ENCODE assay signal across 20 cellular contexts in the genomic region with DNA sequence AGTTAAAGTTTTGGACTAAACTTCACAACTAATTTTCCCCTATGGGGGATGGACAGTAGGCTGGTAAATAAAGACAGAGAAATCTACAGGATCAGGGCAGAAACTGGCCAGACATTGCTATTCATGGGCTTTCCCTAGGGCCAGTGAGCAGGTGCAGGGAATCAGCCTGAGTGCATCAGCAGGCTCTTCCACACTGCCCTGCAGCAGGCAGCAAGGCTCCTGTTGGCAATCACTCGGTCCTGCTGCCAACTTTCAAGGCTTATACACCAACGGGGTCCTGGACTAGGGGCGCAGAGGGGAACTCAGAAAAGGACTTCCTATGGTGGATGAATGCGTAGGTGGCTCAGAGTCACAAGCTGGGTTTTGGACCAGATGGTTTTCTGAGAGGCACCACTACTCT. TPM values are rescaled to one million over a fixed set of nuclear protein-coding genes. Genes with fewer than 3 reads are reported as not detected.
DNase-seq lines count a peak whose midpoint lies in the region; ATAC-seq and TF ChIP-seq lines count a peak whose summit lies in the region.
"Had no signal": no experiment of that assay in that cellular context is flagged by ENCODE, and none has a peak within 500 bp of the region (broad histone marks: within the 10 kb centered on the region; RNA-seq: fewer than 3 reads in every experiment).

No MANE protein-coding gene starts in this region.

- POLR2A ChIA-PET in WTC11 (lab: Charles Lee) = no interaction called here

- no peaks in the 10 kb centered on the region for H3K9me3 Mint-ChIP-seq in WTC11

- CTCF ChIA-PET in WTC11 (lab: Charles Lee) = interaction anchor here (0.8 kb wide), 1 partner anchor 795 kb away, joined by 3 read pairs; no protein-coding TSS in a partner anchor

- H3K36me3 ChIP-seq in upper lobe of right lung = no peaks in the 10 kb centered on the region
- H3K36me3 ChIP-seq: HAP-1, MG63, SJCRH30 had no signal

- H3K4me3 Mint-ChIP-seq in WTC11 = no peak overlapping the region
- H3K4me3 Mint-ChIP-seq: CD14-positive monocyte had no signal

- H3K27ac Mint-ChIP-seq in WTC11 = peak overlapping the region; percentile 68

- ATAC-seq in WTC11 = no peak
- ATAC-seq in left colon = peak; percentile 17
- no peak for ATAC-seq in upper lobe of right lung
- ATAC-seq in GM18909 (IDR thresholded peaks at IDR 0.05; ENCODE audit: poor library complexity, unreplicated experiment) = no peak
- ATAC-seq in GM19455 (IDR thresholded peaks at IDR 0.05; ENCODE audit: unreplicated experiment) = no peak

- peak overlapping the region; percentile 19 for H3K27ac ChIP-seq in upper lobe of right lung
- H3K27ac ChIP-seq: SJCRH30 had no signal

- H3K4me3 ChIP-seq in upper lobe of right lung = no peak overlapping the region
- H3K4me3 ChIP-seq: HAP-1, MG63, SJCRH30 had no signal

- H3K9me3 ChIP-seq in upper lobe of right lung = no peaks in the 10 kb centered on the region
- H3K9me3 ChIP-seq: HAP-1, MG63, SJCRH30 had no signal

- no peaks in the 10 kb centered on the region for H3K27me3 Mint-ChIP-seq in WTC11 (ENCODE audit: low read depth)

- peaks cover 60% of the 10 kb centered on the region for H3K4me1 Mint-ChIP-seq in WTC11

- TF ChIP-seq CTCF in WTC11 (IDR thresholded peaks at IDR 0.05) (no peak), upper lobe of right lung (IDR thresholded peaks at IDR 0.05) (no peak)

- no peaks in the 10 kb centered on the region for H3K27me3 ChIP-seq in upper lobe of right lung
- H3K27me3 ChIP-seq: MG63, SJCRH30 had no signal

- DNase-seq in WTC11 (ENCODE audit: low spot score) (no peak), left colon (no peak), myocyte (ENCODE audit: low read depth) (peak; percentile 41), upper lobe of right lung (no peak)
- DNase-seq in activated naive CD4-positive, alpha-beta T cell treated with Interleukin-2 at 50 U/mL for 16 hours = no peak
- DNase-seq: ACHN, AML-193, DMS 273 treated with DMSO at 0.1 percent for 48 hours, DND-41, Kasumi-1, MG63, NCI-H1048, NCI-H1436, NCI-H2029, NCI-H524, SJCRH30 had no signal

- H3K36me3 Mint-ChIP-seq in WTC11 = no peaks in the 10 kb centered on the region
- H3K36me3 Mint-ChIP-seq: CD14-positive monocyte had no signal

- H3K4me1 ChIP-seq in upper lobe of right lung = peaks cover 11% of the 10 kb centered on the region

- intact Hi-C loops in left colon (cut with DNase I, micrococcal nuclease) (no loop called here), upper lobe of right lung (cut with DNase I) (no loop called here)

TF ChIP-seq in WTC11, 78 proteins besides CTCF, POLR2A, EP300 and RAD21 (continues in another document):
- TF ChIP-seq GRHL2 (CRISPR knock-in tag; IDR thresholded peaks at IDR 0.05; ENCODE audit: insufficient replicate concordance, severe bottlenecking) (no peak), FOXP1 (CRISPR knock-in tag; IDR thresholded peaks at IDR 0.05; ENCODE audit: borderline replicate concordance) (no peak), ZNF671 (CRISPR knock-in tag; IDR thresholded peaks at IDR 0.05) (no peak), HMGA2 (CRISPR knock-in tag; IDR thresholded peaks at IDR 0.05) (no peak), ESRRA (CRISPR knock-in tag; IDR thresholded peaks at IDR 0.05; ENCODE audit: borderline replicate concordance) (no peak), MYBL2 (CRISPR knock-in tag; IDR thresholded peaks at IDR 0.05) (no peak), CBFB (CRISPR knock-in tag; IDR thresholded peaks at IDR 0.05; ENCODE audit: low read depth) (no peak), ZNF121 (CRISPR knock-in tag; IDR thresholded peaks at IDR 0.05) (no peak), TCF7 (CRISPR knock-in tag; IDR thresholded peaks at IDR 0.05; ENCODE audit: low read depth) (no peak), NFATC4 (CRISPR knock-in tag; IDR thresholded peaks at IDR 0.05) (no peak)
- TF ChIP-seq, protein P1, sequence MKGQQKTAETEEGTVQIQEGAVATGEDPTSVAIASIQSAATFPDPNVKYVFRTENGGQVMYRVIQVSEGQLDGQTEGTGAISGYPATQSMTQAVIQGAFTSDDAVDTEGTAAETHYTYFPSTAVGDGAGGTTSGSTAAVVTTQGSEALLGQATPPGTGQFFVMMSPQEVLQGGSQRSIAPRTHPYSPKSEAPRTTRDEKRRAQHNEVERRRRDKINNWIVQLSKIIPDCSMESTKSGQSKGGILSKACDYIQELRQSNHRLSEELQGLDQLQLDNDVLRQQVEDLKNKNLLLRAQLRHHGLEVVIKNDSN (CRISPR knock-in tag; IDR thresholded peaks at IDR 0.05) = no peak
- TF ChIP-seq, protein P2, sequence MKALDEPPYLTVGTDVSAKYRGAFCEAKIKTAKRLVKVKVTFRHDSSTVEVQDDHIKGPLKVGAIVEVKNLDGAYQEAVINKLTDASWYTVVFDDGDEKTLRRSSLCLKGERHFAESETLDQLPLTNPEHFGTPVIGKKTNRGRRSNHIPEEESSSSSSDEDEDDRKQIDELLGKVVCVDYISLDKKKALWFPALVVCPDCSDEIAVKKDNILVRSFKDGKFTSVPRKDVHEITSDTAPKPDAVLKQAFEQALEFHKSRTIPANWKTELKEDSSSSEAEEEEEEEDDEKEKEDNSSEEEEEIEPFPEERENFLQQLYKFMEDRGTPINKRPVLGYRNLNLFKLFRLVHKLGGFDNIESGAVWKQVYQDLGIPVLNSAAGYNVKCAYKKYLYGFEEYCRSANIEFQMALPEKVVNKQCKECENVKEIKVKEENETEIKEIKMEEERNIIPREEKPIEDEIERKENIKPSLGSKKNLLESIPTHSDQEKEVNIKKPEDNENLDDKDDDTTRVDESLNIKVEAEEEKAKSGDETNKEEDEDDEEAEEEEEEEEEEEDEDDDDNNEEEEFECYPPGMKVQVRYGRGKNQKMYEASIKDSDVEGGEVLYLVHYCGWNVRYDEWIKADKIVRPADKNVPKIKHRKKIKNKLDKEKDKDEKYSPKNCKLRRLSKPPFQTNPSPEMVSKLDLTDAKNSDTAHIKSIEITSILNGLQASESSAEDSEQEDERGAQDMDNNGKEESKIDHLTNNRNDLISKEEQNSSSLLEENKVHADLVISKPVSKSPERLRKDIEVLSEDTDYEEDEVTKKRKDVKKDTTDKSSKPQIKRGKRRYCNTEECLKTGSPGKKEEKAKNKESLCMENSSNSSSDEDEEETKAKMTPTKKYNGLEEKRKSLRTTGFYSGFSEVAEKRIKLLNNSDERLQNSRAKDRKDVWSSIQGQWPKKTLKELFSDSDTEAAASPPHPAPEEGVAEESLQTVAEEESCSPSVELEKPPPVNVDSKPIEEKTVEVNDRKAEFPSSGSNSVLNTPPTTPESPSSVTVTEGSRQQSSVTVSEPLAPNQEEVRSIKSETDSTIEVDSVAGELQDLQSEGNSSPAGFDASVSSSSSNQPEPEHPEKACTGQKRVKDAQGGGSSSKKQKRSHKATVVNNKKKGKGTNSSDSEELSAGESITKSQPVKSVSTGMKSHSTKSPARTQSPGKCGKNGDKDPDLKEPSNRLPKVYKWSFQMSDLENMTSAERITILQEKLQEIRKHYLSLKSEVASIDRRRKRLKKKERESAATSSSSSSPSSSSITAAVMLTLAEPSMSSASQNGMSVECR (CRISPR knock-in tag; IDR thresholded peaks at IDR 0.05; ENCODE audit: borderline replicate concordance) = no peak
- TF ChIP-seq, protein P3, sequence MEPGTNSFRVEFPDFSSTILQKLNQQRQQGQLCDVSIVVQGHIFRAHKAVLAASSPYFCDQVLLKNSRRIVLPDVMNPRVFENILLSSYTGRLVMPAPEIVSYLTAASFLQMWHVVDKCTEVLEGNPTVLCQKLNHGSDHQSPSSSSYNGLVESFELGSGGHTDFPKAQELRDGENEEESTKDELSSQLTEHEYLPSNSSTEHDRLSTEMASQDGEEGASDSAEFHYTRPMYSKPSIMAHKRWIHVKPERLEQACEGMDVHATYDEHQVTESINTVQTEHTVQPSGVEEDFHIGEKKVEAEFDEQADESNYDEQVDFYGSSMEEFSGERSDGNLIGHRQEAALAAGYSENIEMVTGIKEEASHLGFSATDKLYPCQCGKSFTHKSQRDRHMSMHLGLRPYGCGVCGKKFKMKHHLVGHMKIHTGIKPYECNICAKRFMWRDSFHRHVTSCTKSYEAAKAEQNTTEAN (CRISPR knock-in tag; IDR thresholded peaks at IDR 0.05) = no peak
- TF ChIP-seq, protein P4, sequence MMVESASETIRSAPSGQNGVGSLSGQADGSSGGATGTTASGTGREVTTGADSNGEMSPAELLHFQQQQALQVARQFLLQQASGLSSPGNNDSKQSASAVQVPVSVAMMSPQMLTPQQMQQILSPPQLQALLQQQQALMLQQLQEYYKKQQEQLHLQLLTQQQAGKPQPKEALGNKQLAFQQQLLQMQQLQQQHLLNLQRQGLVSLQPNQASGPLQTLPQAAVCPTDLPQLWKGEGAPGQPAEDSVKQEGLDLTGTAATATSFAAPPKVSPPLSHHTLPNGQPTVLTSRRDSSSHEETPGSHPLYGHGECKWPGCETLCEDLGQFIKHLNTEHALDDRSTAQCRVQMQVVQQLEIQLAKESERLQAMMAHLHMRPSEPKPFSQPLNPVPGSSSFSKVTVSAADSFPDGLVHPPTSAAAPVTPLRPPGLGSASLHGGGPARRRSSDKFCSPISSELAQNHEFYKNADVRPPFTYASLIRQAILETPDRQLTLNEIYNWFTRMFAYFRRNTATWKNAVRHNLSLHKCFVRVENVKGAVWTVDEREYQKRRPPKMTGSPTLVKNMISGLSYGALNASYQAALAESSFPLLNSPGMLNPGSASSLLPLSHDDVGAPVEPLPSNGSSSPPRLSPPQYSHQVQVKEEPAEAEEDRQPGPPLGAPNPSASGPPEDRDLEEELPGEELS (CRISPR knock-in tag; IDR thresholded peaks at IDR 0.05) = no peak
- TF ChIP-seq, protein P5, sequence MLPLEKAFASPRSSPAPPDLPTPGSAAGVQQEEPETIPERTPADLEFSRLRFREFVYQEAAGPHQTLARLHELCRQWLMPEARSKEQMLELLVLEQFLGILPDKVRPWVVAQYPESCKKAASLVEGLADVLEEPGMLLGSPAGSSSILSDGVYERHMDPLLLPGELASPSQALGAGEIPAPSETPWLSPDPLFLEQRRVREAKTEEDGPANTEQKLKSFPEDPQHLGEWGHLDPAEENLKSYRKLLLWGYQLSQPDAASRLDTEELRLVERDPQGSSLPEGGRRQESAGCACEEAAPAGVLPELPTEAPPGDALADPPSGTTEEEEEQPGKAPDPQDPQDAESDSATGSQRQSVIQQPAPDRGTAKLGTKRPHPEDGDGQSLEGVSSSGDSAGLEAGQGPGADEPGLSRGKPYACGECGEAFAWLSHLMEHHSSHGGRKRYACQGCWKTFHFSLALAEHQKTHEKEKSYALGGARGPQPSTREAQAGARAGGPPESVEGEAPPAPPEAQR (CRISPR knock-in tag; IDR thresholded peaks at IDR 0.05) = no peak

RNA-seq across cellular contexts. Expression of a gene that starts 59.9 kb away (rescaled TPM):
- 22.9 to 31.1 TPM (median 23.1 TPM) in 3 replicates for total RNA-seq in WTC11 (2021)
- total RNA-seq in left colon = 100 to 1,000 TPM; 112 to 125 TPM
- total RNA-seq in myocyte = 9.3 and 12.0 TPM in 2 replicates
- 7.7 TPM for polyA plus RNA-seq in myocyte (2012)
- total RNA-seq in upper lobe of right lung = 69.5 TPM
